In the genomic region with DNA sequence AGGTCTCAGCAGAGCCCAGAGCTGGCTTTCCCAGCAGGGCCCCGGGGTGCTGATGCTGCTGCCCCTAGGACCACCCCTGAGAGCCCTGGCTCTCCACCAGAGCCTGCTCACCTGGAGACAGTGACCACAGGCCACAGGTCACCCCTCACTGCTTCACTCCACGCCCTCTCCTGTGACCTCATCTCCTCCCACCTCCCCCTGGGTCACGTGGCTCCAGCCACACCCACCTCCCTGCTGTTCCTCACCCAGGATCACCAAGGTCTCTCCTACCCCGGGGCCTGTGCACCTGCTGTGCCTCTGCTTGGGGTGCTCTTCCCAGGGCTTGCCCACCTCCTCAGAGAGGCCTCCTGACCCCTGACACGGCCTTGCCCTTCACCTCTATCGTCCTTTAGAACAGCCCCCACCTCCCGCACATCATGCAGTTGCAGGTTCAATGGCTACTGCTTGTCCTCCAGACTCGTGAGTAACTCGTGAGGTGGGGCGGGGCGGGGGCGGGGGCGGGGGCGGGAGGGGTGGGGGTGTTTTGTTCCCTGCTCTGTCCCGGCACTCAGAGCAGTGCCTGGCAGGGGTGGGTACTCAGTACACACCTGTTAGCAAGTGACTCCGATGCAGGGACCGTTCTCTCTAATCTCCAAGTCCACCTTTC, we compare ENCODE assay signal across 13 cellular contexts.
DNase-seq lines count a peak whose midpoint lies in the region; ATAC-seq, FAIRE-seq and TF ChIP-seq lines count a peak whose summit lies in the region.
"Had no signal": no experiment of that assay in that cellular context is flagged by ENCODE, and none has a peak within 500 bp of the region (broad histone marks: within the 10 kb centered on the region; RNA-seq: fewer than 3 reads in every experiment).

No MANE protein-coding gene starts in this region.

- no peaks in the 10 kb centered on the region for H3K4me1 ChIP-seq in thyroid gland

- peak; percentile 68 for ATAC-seq in GM21423 (IDR thresholded peaks at IDR 0.05; ENCODE audit: unreplicated experiment)
- peak; percentile 61 for ATAC-seq in HG03280 (IDR thresholded peaks at IDR 0.05; ENCODE audit: unreplicated experiment)

- no peaks in the 10 kb centered on the region for H3K36me3 ChIP-seq in thyroid gland
- H3K36me3 ChIP-seq: ovary had no signal

- WGBS in thyroid gland, 2 donors, result 50 to 54% methylated on average over 16 of the region's 17 CpGs

- DNase-seq in GM12892 (ENCODE audit: insufficient read length) (peak; percentile 52), germinal center (ENCODE audit: low spot score) (peak; percentile 49), thyroid gland (no peak), iPS-NIHi11 (ENCODE audit: low spot score) (no peak), GF-D8 (lab: John Stamatoyannopoulos, UW) (no peak)
- no peak for DNase-seq in stimulated activated CD4-positive, alpha-beta T cell treated with anti-CD3 and anti-CD28 coated beads, Interleukin-4, amount 100 ng/mL, for 4 hours
- DNase-seq: activated CD4-positive, alpha-beta T cell treated with anti-CD3 and anti-CD28 coated beads, Interleukin-2, amount 50 U/mL, for 1 hour; H7; ovary; PC-3 had no signal

- no peaks in the 10 kb centered on the region for H3K9me3 ChIP-seq in thyroid gland
- H3K9me3 ChIP-seq: ovary had no signal

- H3K27me3 ChIP-seq in thyroid gland, result no peaks in the 10 kb centered on the region
- H3K27me3 ChIP-seq: ovary had no signal

- peak; percentile 96 for FAIRE-seq in GM12892 (lab: Jason Lieb, UNC)
- FAIRE-seq: islet of Langerhans had no signal

- TF ChIP-seq POLR2A in GM12892 (IDR thresholded peaks at IDR 0.05; ENCODE audit: low read depth, low read length), result no peak
- no peak for TF ChIP-seq POLR2A in thyroid gland (IDR thresholded peaks at IDR 0.05)

- intact Hi-C loops in thyroid gland (cut with DNase I), result no loop called here

- no peak overlapping the region for H3K4me3 ChIP-seq in thyroid gland (replicated peaks in 1 of 3)
- H3K4me3 ChIP-seq: ovary had no signal

- no peak for TF ChIP-seq CTCF in thyroid gland (IDR thresholded peaks at IDR 0.05)

- no peak overlapping the region for H3K27ac ChIP-seq in thyroid gland
- H3K27ac ChIP-seq: ovary had no signal

Comparison
In these comparisons a context has a peak if more than half of its experiments do, and no peak if none do; other contexts are left out.
1. DNase-seq: peak in GM12892 (single experiment) and germinal center (single experiment); none in thyroid gland (0 of 2), iPS-NIHi11 (single experiment), GF-D8 (single experiment) and stimulated activated CD4-positive, alpha-beta T cell treated with anti-CD3 and anti-CD28 coated beads, Interleukin-4, amount 100 ng/mL, for 4 hours (0 of 2).